17 cellular contexts compared by ENCODE assay signal in genomic region chr11:94017446-94017845, GRCh38. TPM values are rescaled to one million over a fixed set of nuclear protein-coding genes. Genes with fewer than 3 reads are reported as not detected.
DNase-seq lines count a peak whose midpoint lies in the region; ATAC-seq, FAIRE-seq and TF ChIP-seq lines count a peak whose summit lies in the region.
"Had no signal": no experiment of that assay in that cellular context is flagged by ENCODE, and none has a peak within 500 bp of the region (broad histone marks: within the 10 kb centered on the region; RNA-seq: fewer than 3 reads in every experiment).

No MANE protein-coding gene starts in this region.

- no TSS peak for BruUV-seq in endothelial cell of umbilical vein (replicated peaks; lab: Mats Ljungman, UMichigan)

- intact Hi-C loops in endothelial cell of umbilical vein (cut with micrococcal nuclease): no loop called here

- H3K4me3 Mint-ChIP-seq in activated T-cell treated with anti-CD3 and anti-CD28 coated beads, Interleukin-2, amount 50 U/mL, for 24 hours: no peak overlapping the region
- H3K4me3 Mint-ChIP-seq in effector memory CD8-positive, alpha-beta T cell: no peak overlapping the region
- H3K4me3 Mint-ChIP-seq: IgD-negative memory B cell had no signal

- H3K4me3 ChIP-seq in GM23248: no peak overlapping the region
- no peak overlapping the region for H3K4me3 ChIP-seq in RWPE2 (ENCODE audit: severe bottlenecking)
- no peak overlapping the region for H3K4me3 ChIP-seq in endothelial cell of umbilical vein (replicated peaks in 1 of 3; ENCODE audit: insufficient read depth in 1 of 3, low read depth in 1 of 3, low read length in 3 of 3)
- H3K4me3 ChIP-seq: A549, SK-N-MC had no signal

- H2AFZ ChIP-seq in GM23248 (no peak overlapping the region), endothelial cell of umbilical vein (ENCODE audit: low read depth, low read length) (no peak overlapping the region)

- H3K9me1 ChIP-seq in endothelial cell of umbilical vein (replicated peaks; ENCODE audit: control insufficient read depth, extremely low read depth, insufficient read depth, low read length): no peaks in the 10 kb centered on the region

- CTCF ChIA-PET in endothelial cell of umbilical vein (lab: Charles Lee): no interaction called here

- H3K27ac ChIP-seq in GM23248 (no peak overlapping the region), RWPE2 (ENCODE audit: poor library complexity, severe bottlenecking) (peak overlapping the region; percentile 53), endothelial cell of umbilical vein (ENCODE audit: insufficient read depth, low read depth, low read length) (no peak overlapping the region)
- H3K27ac ChIP-seq: A549, C4-2B, SK-N-MC had no signal

- no peaks in the 10 kb centered on the region for H3K4me1 ChIP-seq in GM23248 (ENCODE audit: insufficient read depth)
- peaks cover 42% of the 10 kb centered on the region for H3K4me1 ChIP-seq in RWPE2 (ENCODE audit: insufficient read depth, poor library complexity, severe bottlenecking)
- no peaks in the 10 kb centered on the region for H3K4me1 ChIP-seq in endothelial cell of umbilical vein (ENCODE audit: control insufficient read depth, extremely low read depth, insufficient read depth, low read length)
- H3K4me1 ChIP-seq: A549 had no signal

- peak; percentile 75 for ATAC-seq in RWPE2 (ENCODE audit: low read depth)
- no peak for ATAC-seq in effector memory CD8-positive, alpha-beta T cell (replicated peaks)
- ATAC-seq: A549 had no signal

- DNase-seq in GM23248 (peak; percentile 4), RWPE2 (ENCODE audit: low spot score) (peak; percentile 74), endothelial cell of umbilical vein (ENCODE audit: low read depth, low spot score) (no peak), kidney tubule cell (ENCODE audit: low spot score) (peak; percentile 81), LoVo (ENCODE audit: low spot score) (no peak), SHP77 treated with DMSO at 0.1 percent for 48 hours (lab: John Stamatoyannopoulos, UW) (no peak)
- DNase-seq in activated T-cell treated with anti-CD3 and anti-CD28 coated beads, Interleukin-2, amount 50 U/mL, for 24 hours: no peak
- no peak for DNase-seq in effector memory CD8-positive, alpha-beta T cell
- DNase-seq: DMS 273 treated with DMSO at 0.1 percent for 48 hours, H7, Kasumi-1, NCI-H1417, NCI-H187 treated with DMSO at 0.1 percent for 48 hours had no signal

- no peak for FAIRE-seq in endothelial cell of umbilical vein (lab: Jason Lieb, UNC)
- FAIRE-seq: A549 had no signal

- H3K79me2 ChIP-seq in GM23248 (ENCODE audit: insufficient read depth) (no peaks in the 10 kb centered on the region), endothelial cell of umbilical vein (ENCODE audit: control insufficient read depth, insufficient read depth, low read length) (no peaks in the 10 kb centered on the region)

- no peaks in the 10 kb centered on the region for H3K9me2 ChIP-seq in GM23248 (ENCODE audit: insufficient read depth)

- POLR2A ChIA-PET in endothelial cell of umbilical vein (lab: Charles Lee): no interaction called here

- in situ Hi-C loops in GM23248 (cut with MboI): no loop called here

- H3K9me3 Mint-ChIP-seq in activated T-cell treated with anti-CD3 and anti-CD28 coated beads, Interleukin-2, amount 50 U/mL, for 24 hours: peaks cover 6% of the 10 kb centered on the region
- peaks cover 0 to 3% of the 10 kb centered on the region in 2 donors for H3K9me3 Mint-ChIP-seq in effector memory CD8-positive, alpha-beta T cell

- H4K20me1 ChIP-seq in GM23248 (ENCODE audit: insufficient read depth): no peaks in the 10 kb centered on the region
- no peaks in the 10 kb centered on the region for H4K20me1 ChIP-seq in endothelial cell of umbilical vein (replicated peaks; ENCODE audit: control insufficient read depth, extremely low read depth, insufficient read depth, low read length)

- no peak overlapping the region for H3K4me2 ChIP-seq in GM23248 (ENCODE audit: unreplicated experiment)
- no peak overlapping the region for H3K4me2 ChIP-seq in endothelial cell of umbilical vein (ENCODE audit: insufficient read depth, low read length)
- H3K4me2 ChIP-seq: A549 had no signal

- H3K9ac ChIP-seq in GM23248 (no peak overlapping the region), endothelial cell of umbilical vein (replicated peaks; ENCODE audit: extremely low read depth, insufficient read depth, low read length) (no peak overlapping the region)

- H3K36me3 Mint-ChIP-seq in activated T-cell treated with anti-CD3 and anti-CD28 coated beads, Interleukin-2, amount 50 U/mL, for 24 hours (ENCODE audit: low read depth): no peaks in the 10 kb centered on the region
- no peaks in the 10 kb centered on the region for H3K36me3 Mint-ChIP-seq in effector memory CD8-positive, alpha-beta T cell (ENCODE audit: insufficient read depth)
- H3K36me3 Mint-ChIP-seq: IgD-negative memory B cell had no signal

- no peak for TF ChIP-seq CTCF in RWPE2 (IDR thresholded peaks at IDR 0.05; ENCODE audit: poor library complexity, severe bottlenecking)
- no peak for TF ChIP-seq CTCF in endothelial cell of umbilical vein (IDR thresholded peaks at IDR 0.05; ENCODE audit: extremely low read depth in 1 of 2, insufficient read depth in 1 of 2, low read depth in 1 of 2, low read length in 2 of 2)

- H3K27me3 ChIP-seq in GM23248 (replicated peaks; ENCODE audit: insufficient read depth) (no peaks in the 10 kb centered on the region), RWPE2 (ENCODE audit: insufficient read depth, poor library complexity, severe bottlenecking) (no peaks in the 10 kb centered on the region), endothelial cell of umbilical vein (ENCODE audit: control insufficient read depth in 2 of 2, insufficient read depth in 2 of 2, low read length in 2 of 2) (no peaks in the 10 kb centered on the region)

- dilution Hi-C loops in endothelial cell of umbilical vein (cut with MboI; ENCODE audit: extremely low pct_ligation_motif_present, low sequenced_read_pairs): no loop called here

- no peaks in the 10 kb centered on the region for H3K4me1 Mint-ChIP-seq in activated T-cell treated with anti-CD3 and anti-CD28 coated beads, Interleukin-2, amount 50 U/mL, for 24 hours (ENCODE audit: low read depth)
- H3K4me1 Mint-ChIP-seq in effector memory CD8-positive, alpha-beta T cell (ENCODE audit: low read depth in 2 of 2): no peaks in the 10 kb centered on the region
- H3K4me1 Mint-ChIP-seq: IgD-negative memory B cell had no signal

- H3K27ac Mint-ChIP-seq in activated T-cell treated with anti-CD3 and anti-CD28 coated beads, Interleukin-2, amount 50 U/mL, for 24 hours: no peak overlapping the region
- H3K27ac Mint-ChIP-seq in effector memory CD8-positive, alpha-beta T cell: no peak overlapping the region
- H3K27ac Mint-ChIP-seq: IgD-negative memory B cell had no signal

- H3K9me3 ChIP-seq in GM23248 (ENCODE audit: low read depth) (no peaks in the 10 kb centered on the region), RWPE2 (ENCODE audit: severe bottlenecking) (peaks cover 2% of the 10 kb centered on the region), endothelial cell of umbilical vein (replicated peaks; ENCODE audit: control insufficient read depth, insufficient read depth, low read length) (no peaks in the 10 kb centered on the region)
- H3K9me3 ChIP-seq: A549 had no signal

- H3K27me3 Mint-ChIP-seq in activated T-cell treated with anti-CD3 and anti-CD28 coated beads, Interleukin-2, amount 50 U/mL, for 24 hours: no peaks in the 10 kb centered on the region
- peaks cover 0 to 2% of the 10 kb centered on the region in 2 donors for H3K27me3 Mint-ChIP-seq in effector memory CD8-positive, alpha-beta T cell
- H3K27me3 Mint-ChIP-seq: IgD-negative memory B cell had no signal

- H3K36me3 ChIP-seq in GM23248 (ENCODE audit: low read depth) (no peaks in the 10 kb centered on the region), RWPE2 (ENCODE audit: low read depth) (no peaks in the 10 kb centered on the region), endothelial cell of umbilical vein (ENCODE audit: control insufficient read depth in 2 of 2, extremely low read depth in 1 of 2, insufficient read depth in 2 of 2, low read length in 2 of 2) (no peaks in the 10 kb centered on the region)

- no peaks in the 10 kb centered on the region for H3F3A ChIP-seq in GM23248 (ENCODE audit: insufficient read depth)

- TF ChIP-seq POLR2A in endothelial cell of umbilical vein (IDR thresholded peaks at IDR 0.05; ENCODE audit: low read depth, low read length): no peak

TF ChIP-seq in endothelial cell of umbilical vein, 7 proteins besides CTCF, POLR2A, EP300 and RAD21:
- peak; percentile 30 for TF ChIP-seq FOS (IDR thresholded peaks at IDR 0.05; ENCODE audit: borderline replicate concordance, insufficient read depth, low read length)
- TF ChIP-seq GATA2 (IDR thresholded peaks at IDR 0.05; ENCODE audit: insufficient read depth, insufficient read length, low read depth, low read length): no peak

RNA-seq across cellular contexts. Expression of gene HEPHL1, which starts 3.7 kb away (rescaled TPM):
- not detected in 2 replicates for total RNA-seq in GM23248 (2014; rRNA removed; shearing (Covaris generic))
- not detected in 2 replicates for polyA plus RNA-seq in GM23248 (2016; fragmentation: Nextera tagmentation; extraction: Ambion mirVana)
- total RNA-seq in endothelial cell of umbilical vein: not detected in 2 replicates
- polyA plus RNA-seq in endothelial cell of umbilical vein: not detected in 2 replicates
- not detected in 2 replicates for polyA plus RNA-seq in endothelial cell of umbilical vein (2011; cell fraction: cytosol; rRNA removed)
- not detected in 2 replicates for polyA plus RNA-seq in endothelial cell of umbilical vein (2011; cell fraction: nucleus; rRNA removed)
- 0.03 TPM in 1 of 2 replicates, not detected in the other for polyA plus RNA-seq in endothelial cell of umbilical vein (2012)
- not detected in 2 replicates for polyA minus RNA-seq in endothelial cell of umbilical vein
- polyA minus RNA-seq in endothelial cell of umbilical vein (2011; cell fraction: cytosol; rRNA and poly(A)+ RNA removed): not detected
- polyA minus RNA-seq in endothelial cell of umbilical vein (2011; cell fraction: nucleus; rRNA and poly(A)+ RNA removed): not detected in 2 replicates
- total RNA-seq: H7 had no signal
- polyA plus RNA-seq: A549 had no signal

Comparison
In these comparisons a context has a peak if more than half of its experiments do, and no peak if none do; other contexts are left out.
1. DNase-seq: peak in GM23248 (single experiment), RWPE2 (single experiment) and kidney tubule cell (single experiment); none in endothelial cell of umbilical vein (single experiment), LoVo (single experiment), SHP77 treated with DMSO at 0.1 percent for 48 hours (single experiment), activated T-cell treated with anti-CD3 and anti-CD28 coated beads, Interleukin-2, amount 50 U/mL, for 24 hours (single experiment) and effector memory CD8-positive, alpha-beta T cell (0 of 3).